1 cellular context compared by ENCODE assay signal in genomic region chr6:38131527-38131965, GRCh38.
TF ChIP-seq lines count a peak whose summit lies in the region.

No MANE protein-coding gene starts in this region.

TF ChIP-seq in GM23338, 12 proteins besides CTCF, POLR2A, EP300 and RAD21 (continued from another document):
- TF ChIP-seq ZNF462 (CRISPR knock-in tag; IDR thresholded peaks at IDR 0.05) (no peak), POLR2AphosphoS5 (IDR thresholded peaks at IDR 0.05; ENCODE audit: low read depth) (no peak), EZH2 (IDR thresholded peaks at IDR 0.05; ENCODE audit: low read depth, unreplicated experiment) (no peak), STAT1 (IDR thresholded peaks at IDR 0.05; ENCODE audit: unreplicated experiment) (no peak), ZNF114 (CRISPR knock-in tag; IDR thresholded peaks at IDR 0.05) (no peak), NANOG (IDR thresholded peaks at IDR 0.05; ENCODE audit: borderline replicate concordance) (no peak), EZH2phosphoT487 (IDR thresholded peaks at IDR 0.05; ENCODE audit: unreplicated experiment) (no peak), JUNB (IDR thresholded peaks at IDR 0.05; ENCODE audit: unreplicated experiment) (no peak), REST (IDR thresholded peaks at IDR 0.05; ENCODE audit: unreplicated experiment) (no peak), ZNF331 (CRISPR knock-in tag; IDR thresholded peaks at IDR 0.05; ENCODE audit: low read depth) (no peak)
TF ChIP-seq in GM23338: peak in this region for 0.
